In the genomic region with DNA sequence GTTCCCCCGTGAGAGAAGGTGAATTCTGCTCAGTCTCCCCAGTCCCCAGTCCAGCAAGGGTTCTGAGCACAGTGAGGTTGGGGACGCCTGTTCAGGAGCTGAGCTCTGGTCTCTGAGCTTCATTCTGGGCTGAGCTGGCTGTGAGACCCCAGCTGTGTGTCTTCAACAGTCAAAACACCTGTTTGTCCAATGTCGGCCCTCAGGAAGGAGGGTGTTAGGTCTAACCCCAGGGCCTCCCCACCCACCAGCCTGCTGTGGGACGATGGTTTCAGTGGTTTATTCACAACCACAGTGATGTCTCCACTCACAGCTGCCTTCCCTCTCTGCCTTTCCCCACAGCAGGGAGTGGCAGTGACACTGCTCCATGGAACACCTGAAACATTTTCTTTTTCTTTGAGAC, we compare ENCODE assay signal across 13 cellular contexts.
DNase-seq lines count a peak whose midpoint lies in the region; ATAC-seq, FAIRE-seq and TF ChIP-seq lines count a peak whose summit lies in the region.
"Had no signal": no experiment of that assay in that cellular context is flagged by ENCODE, and none has a peak within 500 bp of the region (broad histone marks: within the 10 kb centered on the region; RNA-seq: fewer than 3 reads in every experiment).

No MANE protein-coding gene starts in this region.

- TF ChIP-seq POLR2A in GM12891 (IDR thresholded peaks at IDR 0.05; ENCODE audit: low read depth, low read length): no peak
- TF ChIP-seq POLR2A in adrenal gland (IDR thresholded peaks at IDR 0.05): no peak

- no peaks in the 10 kb centered on the region for H3K9me3 ChIP-seq in adrenal gland (replicated peaks in 1 of 3)

- no peaks in the 10 kb centered on the region for H3K4me1 ChIP-seq in adrenal gland (replicated peaks in 1 of 2)

- peak; percentile 66 for DNase-seq in GM12891 (ENCODE audit: insufficient read length, low spot score)
- peak; percentile 92 for DNase-seq in RPMI8226
- DNase-seq in activated effector memory CD4-positive, alpha-beta T cell treated with Interleukin-2 at 50 U/mL for 16 hours: no peak
- DNase-seq in kidney glomerular epithelial cell (lab: John Stamatoyannopoulos, UW): no peak
- DNase-seq in adrenal gland: no peak
- DNase-seq in stimulated activated CD4-positive, alpha-beta T cell treated with anti-CD3 and anti-CD28 coated beads, Interleukin-2, amount 100 ng/mL, for 48 hours: no peak
- DNase-seq: activated CD4-positive, alpha-beta T cell treated with anti-CD3 and anti-CD28 coated beads for 1 hour; activated naive CD4-positive, alpha-beta T cell treated with anti-CD3 and anti-CD28 coated beads, Interleukin-2, amount 50 U/mL, for 16 hours; NCI-H446 treated with DMSO at 0.1 percent for 48 hours had no signal

- H3K27me3 ChIP-seq in adrenal gland: no peaks in the 10 kb centered on the region

- FAIRE-seq in GM12891 (lab: Jason Lieb, UNC): peak; percentile 92

- ATAC-seq in GM19463 (IDR thresholded peaks at IDR 0.05; ENCODE audit: unreplicated experiment) (peak; percentile 87), HG02981 (IDR thresholded peaks at IDR 0.05; ENCODE audit: unreplicated experiment) (peak; percentile 68)
- ATAC-seq: left colon had no signal

- H3K4me3 ChIP-seq in adrenal gland: no peak overlapping the region
- H3K4me3 ChIP-seq: SK-N-MC had no signal

- WGBS in adrenal gland, 4 donors: 55 to 67% (median 63%) methylated on average over 4 of the region's 4 CpGs

- no peak overlapping the region for H3K27ac ChIP-seq in adrenal gland
- H3K27ac ChIP-seq: SK-N-MC had no signal

- TF ChIP-seq CTCF in adrenal gland (IDR thresholded peaks at IDR 0.05): no peak

- intact Hi-C loops in adrenal gland (cut with DNase I): no loop called here

- no peaks in the 10 kb centered on the region for H3K36me3 ChIP-seq in adrenal gland (replicated peaks in 1 of 2)

TF ChIP-seq in GM12891, 5 proteins besides CTCF, POLR2A, EP300 and RAD21:
- TF ChIP-seq POU2F2 (IDR thresholded peaks at IDR 0.05; ENCODE audit: low read depth, low read length): no peak
- no peak for TF ChIP-seq TAF1 (IDR thresholded peaks at IDR 0.05; ENCODE audit: low read depth, low read length)
- TF ChIP-seq SPI1 (IDR thresholded peaks at IDR 0.05; ENCODE audit: low read depth, low read length): no peak
- TF ChIP-seq POLR2AphosphoS5 (IDR thresholded peaks at IDR 0.05; ENCODE audit: low read depth, low read length): no peak
- no peak for TF ChIP-seq PAX5 (IDR thresholded peaks at IDR 0.05; ENCODE audit: insufficient read depth, low read length, severe bottlenecking)
TF ChIP-seq in GM12891: peak in this region for 0.

Comparison
In these comparisons a context has a peak if more than half of its experiments do, and no peak if none do; other contexts are left out.
1. DNase-seq: peak in GM12891 (single experiment) and RPMI8226 (single experiment); none in activated effector memory CD4-positive, alpha-beta T cell treated with Interleukin-2 at 50 U/mL for 16 hours (single experiment), kidney glomerular epithelial cell (single experiment), adrenal gland (0 of 7) and stimulated activated CD4-positive, alpha-beta T cell treated with anti-CD3 and anti-CD28 coated beads, Interleukin-2, amount 100 ng/mL, for 48 hours (0 of 2).